Comparison of ENCODE assay signal across 1 cellular context in the genomic region with DNA sequence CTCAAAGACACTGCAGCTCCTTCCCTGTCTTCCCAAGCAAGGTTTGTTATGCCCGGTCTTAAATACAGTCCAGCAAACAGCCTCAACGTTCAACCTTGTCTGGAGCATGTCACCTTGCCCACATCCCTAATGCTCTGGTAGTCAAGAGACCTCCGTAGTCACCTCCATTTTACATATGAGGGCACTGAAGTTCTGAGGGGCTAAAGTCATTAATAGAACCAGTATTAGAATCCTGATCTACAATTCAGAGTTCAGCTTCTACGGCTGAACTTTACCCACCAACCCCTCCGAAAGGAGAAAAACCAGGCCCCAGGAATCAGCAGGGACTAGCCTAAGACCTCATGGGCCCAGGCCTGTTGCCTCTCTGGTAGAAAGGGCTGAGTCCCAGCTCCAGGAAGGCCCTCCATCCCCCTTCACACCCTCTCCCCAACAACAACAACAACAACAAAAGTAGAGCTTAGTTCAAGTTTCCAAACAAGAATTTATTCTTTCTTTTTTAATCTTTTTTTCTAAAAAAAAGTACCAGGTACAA.
TF ChIP-seq lines count a peak whose summit lies in the region.

No MANE protein-coding gene starts in this region.

TF ChIP-seq in HEK293, 187 proteins besides CTCF, POLR2A, EP300 and RAD21 (continued from another document):
- TF ChIP-seq, protein P1, sequence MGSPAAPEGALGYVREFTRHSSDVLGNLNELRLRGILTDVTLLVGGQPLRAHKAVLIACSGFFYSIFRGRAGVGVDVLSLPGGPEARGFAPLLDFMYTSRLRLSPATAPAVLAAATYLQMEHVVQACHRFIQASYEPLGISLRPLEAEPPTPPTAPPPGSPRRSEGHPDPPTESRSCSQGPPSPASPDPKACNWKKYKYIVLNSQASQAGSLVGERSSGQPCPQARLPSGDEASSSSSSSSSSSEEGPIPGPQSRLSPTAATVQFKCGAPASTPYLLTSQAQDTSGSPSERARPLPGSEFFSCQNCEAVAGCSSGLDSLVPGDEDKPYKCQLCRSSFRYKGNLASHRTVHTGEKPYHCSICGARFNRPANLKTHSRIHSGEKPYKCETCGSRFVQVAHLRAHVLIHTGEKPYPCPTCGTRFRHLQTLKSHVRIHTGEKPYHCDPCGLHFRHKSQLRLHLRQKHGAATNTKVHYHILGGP (tag by site-specific recombination; IDR thresholded peaks at IDR 0.05), result no peak
- TF ChIP-seq, protein P2, sequence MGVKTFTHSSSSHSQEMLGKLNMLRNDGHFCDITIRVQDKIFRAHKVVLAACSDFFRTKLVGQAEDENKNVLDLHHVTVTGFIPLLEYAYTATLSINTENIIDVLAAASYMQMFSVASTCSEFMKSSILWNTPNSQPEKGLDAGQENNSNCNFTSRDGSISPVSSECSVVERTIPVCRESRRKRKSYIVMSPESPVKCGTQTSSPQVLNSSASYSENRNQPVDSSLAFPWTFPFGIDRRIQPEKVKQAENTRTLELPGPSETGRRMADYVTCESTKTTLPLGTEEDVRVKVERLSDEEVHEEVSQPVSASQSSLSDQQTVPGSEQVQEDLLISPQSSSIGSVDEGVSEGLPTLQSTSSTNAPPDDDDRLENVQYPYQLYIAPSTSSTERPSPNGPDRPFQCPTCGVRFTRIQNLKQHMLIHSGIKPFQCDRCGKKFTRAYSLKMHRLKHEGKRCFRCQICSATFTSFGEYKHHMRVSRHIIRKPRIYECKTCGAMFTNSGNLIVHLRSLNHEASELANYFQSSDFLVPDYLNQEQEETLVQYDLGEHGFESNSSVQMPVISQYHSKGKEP (tag by site-specific recombination; IDR thresholded peaks at IDR 0.05), result no peak
- no peak for TF ChIP-seq ZNF791 (tag by site-specific recombination; IDR thresholded peaks at IDR 0.05)
- no peak for TF ChIP-seq MYNN (tag by site-specific recombination; IDR thresholded peaks at IDR 0.05; ENCODE audit: borderline replicate concordance)
- TF ChIP-seq, protein P3, sequence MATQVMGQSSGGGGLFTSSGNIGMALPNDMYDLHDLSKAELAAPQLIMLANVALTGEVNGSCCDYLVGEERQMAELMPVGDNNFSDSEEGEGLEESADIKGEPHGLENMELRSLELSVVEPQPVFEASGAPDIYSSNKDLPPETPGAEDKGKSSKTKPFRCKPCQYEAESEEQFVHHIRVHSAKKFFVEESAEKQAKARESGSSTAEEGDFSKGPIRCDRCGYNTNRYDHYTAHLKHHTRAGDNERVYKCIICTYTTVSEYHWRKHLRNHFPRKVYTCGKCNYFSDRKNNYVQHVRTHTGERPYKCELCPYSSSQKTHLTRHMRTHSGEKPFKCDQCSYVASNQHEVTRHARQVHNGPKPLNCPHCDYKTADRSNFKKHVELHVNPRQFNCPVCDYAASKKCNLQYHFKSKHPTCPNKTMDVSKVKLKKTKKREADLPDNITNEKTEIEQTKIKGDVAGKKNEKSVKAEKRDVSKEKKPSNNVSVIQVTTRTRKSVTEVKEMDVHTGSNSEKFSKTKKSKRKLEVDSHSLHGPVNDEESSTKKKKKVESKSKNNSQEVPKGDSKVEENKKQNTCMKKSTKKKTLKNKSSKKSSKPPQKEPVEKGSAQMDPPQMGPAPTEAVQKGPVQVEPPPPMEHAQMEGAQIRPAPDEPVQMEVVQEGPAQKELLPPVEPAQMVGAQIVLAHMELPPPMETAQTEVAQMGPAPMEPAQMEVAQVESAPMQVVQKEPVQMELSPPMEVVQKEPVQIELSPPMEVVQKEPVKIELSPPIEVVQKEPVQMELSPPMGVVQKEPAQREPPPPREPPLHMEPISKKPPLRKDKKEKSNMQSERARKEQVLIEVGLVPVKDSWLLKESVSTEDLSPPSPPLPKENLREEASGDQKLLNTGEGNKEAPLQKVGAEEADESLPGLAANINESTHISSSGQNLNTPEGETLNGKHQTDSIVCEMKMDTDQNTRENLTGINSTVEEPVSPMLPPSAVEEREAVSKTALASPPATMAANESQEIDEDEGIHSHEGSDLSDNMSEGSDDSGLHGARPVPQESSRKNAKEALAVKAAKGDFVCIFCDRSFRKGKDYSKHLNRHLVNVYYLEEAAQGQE (tag by site-specific recombination; IDR thresholded peaks at IDR 0.05), result no peak
TF ChIP-seq in HEK293: peak in this region for 2.
